8 cellular contexts compared by ENCODE assay signal in genomic region chr13:99542788-99543406, GRCh38. TPM values are rescaled to one million over a fixed set of nuclear protein-coding genes. Genes with fewer than 3 reads are reported as not detected.
DNase-seq lines count a peak whose midpoint lies in the region; ATAC-seq, FAIRE-seq and TF ChIP-seq lines count a peak whose summit lies in the region.

No MANE protein-coding gene starts in this region.

- CTCF ChIA-PET in CD8-positive, alpha-beta memory T cell (lab: Charles Lee), result interaction anchor here (0.7 to 1.0 kb wide), 2 partner anchors 15 to 114 kb away, joined by 3 to 4 read pairs; no protein-coding TSS in a partner anchor

- H3K9me3 ChIP-seq in CD8-positive, alpha-beta memory T cell (ENCODE audit: low read length), result no peaks in the 10 kb centered on the region
- H3K9me3 ChIP-seq in upper lobe of right lung, result no peaks in the 10 kb centered on the region
- no peaks in the 10 kb centered on the region for H3K9me3 ChIP-seq in SJCRH30 (replicated peaks)

- peaks cover 35 to 64% (median 60%) of the 10 kb centered on the region in 3 donors for H3K4me1 Mint-ChIP-seq in CD8-positive, alpha-beta memory T cell

- H3K4me1 ChIP-seq in CD8-positive, alpha-beta memory T cell (ENCODE audit: insufficient read depth, low read length), result peaks cover 42% of the 10 kb centered on the region
- H3K4me1 ChIP-seq in upper lobe of right lung (peaks cover 13% of the 10 kb centered on the region), SJCRH30 (peaks cover 2% of the 10 kb centered on the region; the same call in 1 of the 2 replicates)

- POLR2A ChIA-PET in CD8-positive, alpha-beta memory T cell (lab: Charles Lee), result interaction anchor here (0.6 to 0.9 kb wide), 3 partner anchors 41 to 64 kb away, joined by 3 read pairs; partner anchors contain the start of genes CLYBL and TM9SF2

- TF ChIP-seq CTCF in bronchial epithelial cell (IDR thresholded peaks at IDR 0.05; ENCODE audit: insufficient read depth, low read length, severe bottlenecking), result no peak
- TF ChIP-seq CTCF in upper lobe of right lung (IDR thresholded peaks at IDR 0.05), result no peak

- peak overlapping the region; percentile 4 to 84 (median 59) for H3K4me3 Mint-ChIP-seq in CD8-positive, alpha-beta memory T cell

- H3K27ac ChIP-seq in CD8-positive, alpha-beta memory T cell (ENCODE audit: low read depth, low read length), result no peak overlapping the region
- H3K27ac ChIP-seq in upper lobe of right lung, result no peak overlapping the region
- H3K27ac ChIP-seq in SJCRH30, result no peak overlapping the region

- DNase-seq in CD8-positive, alpha-beta memory T cell, result peak in 2 of 5 donors; percentile 18 to 29
- DNase-seq in bronchial epithelial cell (ENCODE audit: low read depth), result no peak
- no peak for DNase-seq in upper lobe of right lung
- no peak for DNase-seq in C1 segment of cervical spinal cord (lab: John Stamatoyannopoulos, UW)
- no peak for DNase-seq in SJCRH30
- no peak for DNase-seq in NCI-H226

- peaks cover 0 to 1% of the 10 kb centered on the region in 2 donors for H3K27me3 Mint-ChIP-seq in CD8-positive, alpha-beta memory T cell

- intact Hi-C loops in upper lobe of right lung (cut with DNase I), result no loop called here

- peak overlapping the region; percentile 55 to 85 (median 76) for H3K27ac Mint-ChIP-seq in CD8-positive, alpha-beta memory T cell

- peaks cover 13 to 79% (median 22%) of the 10 kb centered on the region in 3 donors for H3K36me3 Mint-ChIP-seq in CD8-positive, alpha-beta memory T cell

- peak; percentile 99 for ATAC-seq in GM19452 (IDR thresholded peaks at IDR 0.05; ENCODE audit: unreplicated experiment)
- ATAC-seq in HG03432 (IDR thresholded peaks at IDR 0.05; ENCODE audit: unreplicated experiment), result peak; percentile 98
- peak; percentile 87 for ATAC-seq in upper lobe of right lung

- H3K36me3 ChIP-seq in CD8-positive, alpha-beta memory T cell (ENCODE audit: insufficient read depth, low read length), result peaks cover 13% of the 10 kb centered on the region
- H3K36me3 ChIP-seq in bronchial epithelial cell (ENCODE audit: control insufficient read depth, insufficient read depth, low read length) (peaks cover 15% of the 10 kb centered on the region), upper lobe of right lung (peaks cover 91% of the 10 kb centered on the region), SJCRH30 (peaks cover 18% of the 10 kb centered on the region)

- no peaks in the 10 kb centered on the region for H3K27me3 ChIP-seq in CD8-positive, alpha-beta memory T cell (ENCODE audit: insufficient read depth, low read length, poor library complexity, severe bottlenecking)
- H3K27me3 ChIP-seq in bronchial epithelial cell (ENCODE audit: control insufficient read depth, insufficient read depth, low read length), result no peaks in the 10 kb centered on the region
- H3K27me3 ChIP-seq in upper lobe of right lung, result no peaks in the 10 kb centered on the region
- H3K27me3 ChIP-seq in SJCRH30, result no peaks in the 10 kb centered on the region

- H3K4me3 ChIP-seq in CD8-positive, alpha-beta memory T cell (ENCODE audit: low read length), result peak overlapping the region; percentile 41
- no peak overlapping the region for H3K4me3 ChIP-seq in bronchial epithelial cell (ENCODE audit: low read depth, low read length)
- H3K4me3 ChIP-seq in upper lobe of right lung, result no peak overlapping the region
- H3K4me3 ChIP-seq in SJCRH30, result no peak overlapping the region

- no peaks in the 10 kb centered on the region for H3K9me3 Mint-ChIP-seq in CD8-positive, alpha-beta memory T cell

- peak; percentile 52 for FAIRE-seq in bronchial epithelial cell (lab: Jason Lieb, UNC)

RNA-seq across cellular contexts. Expression of gene TM9SF2, which starts 41.6 kb away (rescaled TPM):
- total RNA-seq in CD8-positive, alpha-beta memory T cell, result 10 to 100 TPM; 88.0 to 96.0 TPM
- 81.3 TPM for polyA plus RNA-seq in CD8-positive, alpha-beta memory T cell
- total RNA-seq in bronchial epithelial cell (98.2 and 138 TPM in 2 replicates), upper lobe of right lung (132 TPM)
- total RNA-seq in SJCRH30 (2014; rRNA removed; shearing (Covaris generic)), result 99.4 and 104 TPM in 2 replicates
